Comparison of ENCODE assay signal across 26 cellular contexts in the genomic region with DNA sequence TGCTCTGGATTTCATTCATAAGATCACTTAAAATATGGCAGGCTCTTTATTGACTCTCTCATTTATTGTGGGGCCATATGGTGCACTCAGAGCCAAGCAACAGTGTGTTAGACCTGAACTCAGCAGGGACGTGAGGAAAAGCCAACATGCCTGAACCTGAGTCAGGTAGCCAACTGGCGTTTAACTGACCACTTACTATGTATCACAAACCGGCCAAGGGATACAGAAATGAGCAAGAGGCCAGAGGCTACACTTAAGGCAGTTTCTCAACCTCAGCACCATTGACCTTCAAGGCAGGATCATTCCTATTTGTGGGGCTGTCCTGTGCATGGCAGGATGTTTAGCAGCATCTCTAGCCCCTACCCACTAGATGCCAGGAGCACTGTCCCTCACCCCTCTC.
DNase-seq lines count a peak whose midpoint lies in the region; ATAC-seq and TF ChIP-seq lines count a peak whose summit lies in the region.
"Had no signal": no experiment of that assay in that cellular context is flagged by ENCODE, and none has a peak within 500 bp of the region (broad histone marks: within the 10 kb centered on the region; RNA-seq: fewer than 3 reads in every experiment).

No MANE protein-coding gene starts in this region.

- peaks cover 0 to 3% of the 10 kb centered on the region in 2 donors for H3K4me1 ChIP-seq in lung (ENCODE audit: control insufficient read depth in 2 of 2, insufficient read depth in 2 of 2, low read length in 2 of 2)
- H3K4me1 ChIP-seq: HAP-1 had no signal

- no peak for TF ChIP-seq CTCF in lung (IDR thresholded peaks at IDR 0.05; ENCODE audit: control extremely low read depth, extremely low read depth)

- H3K36me3 ChIP-seq in lung (ENCODE audit: control insufficient read depth in 2 of 2, insufficient read depth in 2 of 2, low read length in 2 of 2): no peaks in the 10 kb centered on the region
- H3K36me3 ChIP-seq: BLaER1, HAP-1 had no signal

- no peaks in the 10 kb centered on the region for H3K27me3 ChIP-seq in lung (ENCODE audit: control insufficient read depth, insufficient read depth)
- H3K27me3 ChIP-seq: BLaER1 had no signal

- no peak overlapping the region for H3K27ac ChIP-seq in lung (ENCODE audit: low read depth in 1 of 2, low read length in 1 of 2)
- H3K27ac ChIP-seq: BLaER1 had no signal

- DNase-seq in activated CD8-positive, alpha-beta memory T cell treated with anti-CD3 and anti-CD28 coated beads for 24 hours: peak; percentile 26
- no peak for DNase-seq in activated CD8-positive, alpha-beta memory T cell treated with anti-CD3 and anti-CD28 coated beads, Interleukin-2, amount 50 U/mL, for 48 hours
- DNase-seq in cerebellar cortex (ENCODE audit: low spot score) (peak; percentile 21), lung (ENCODE audit: low spot score) (peak; percentile 15), NCI-H1105 (lab: John Stamatoyannopoulos, UW) (no peak), mucosa of gallbladder (ENCODE audit: low spot score) (no peak)
- DNase-seq: CD4-positive, CD25-positive, alpha-beta regulatory T cell; DMS53; GOT3; HFFc6; Kasumi-1; NCI-H1092 treated with DMSO at 0.1 percent for 48 hours; NCI-H1436 treated with DMSO at 0.1 percent for 48 hours; NCI-H2029; NCI-H345; NCI-H510A treated with DMSO at 0.1 percent for 48 hours; NCI-H82; NK-92 treated with Interleukin-12 subunit alpha and Interleukin-12 subunit beta, amount 100 ng/mL, for 24 hours; PC-3; SK-N-SH had no signal

- no peak overlapping the region for H3K4me3 ChIP-seq in lung
- H3K4me3 ChIP-seq: BLaER1, GM12878, HAP-1, K562 had no signal

- ATAC-seq in lung (ENCODE audit: insufficient read depth, low FRiP score) (no peak), GM21528 (IDR thresholded peaks at IDR 0.05; ENCODE audit: low FRiP score, unreplicated experiment) (no peak)
- ATAC-seq: GM12878, HepG2, K562, PC-3 had no signal

- 84 to 87% methylated on average over 3 of the region's 3 CpGs for WGBS in lung, 2 donors

- H3K9me3 ChIP-seq in lung (ENCODE audit: control insufficient read depth in 2 of 2, insufficient read depth in 1 of 2, low read length in 1 of 2): peaks cover 0 to 2% of the 10 kb centered on the region in 2 donors
- H3K9me3 ChIP-seq: HAP-1 had no signal

Comparison
In these comparisons a context has a peak if more than half of its experiments do, and no peak if none do; other contexts are left out.
1. DNase-seq: peak in activated CD8-positive, alpha-beta memory T cell treated with anti-CD3 and anti-CD28 coated beads for 24 hours (single experiment), cerebellar cortex (single experiment) and lung (single experiment); none in activated CD8-positive, alpha-beta memory T cell treated with anti-CD3 and anti-CD28 coated beads, Interleukin-2, amount 50 U/mL, for 48 hours (single experiment), NCI-H1105 (single experiment) and mucosa of gallbladder (single experiment).